In genomic region chr16:68382296-68382718, GRCh38 we compare ENCODE assay signal across 9 cellular contexts.
DNase-seq lines count a peak whose midpoint lies in the region; ATAC-seq and TF ChIP-seq lines count a peak whose summit lies in the region.
"Had no signal": no experiment of that assay in that cellular context is flagged by ENCODE, and none has a peak within 500 bp of the region (broad histone marks: within the 10 kb centered on the region; RNA-seq: fewer than 3 reads in every experiment).

No MANE protein-coding gene starts in this region.

- peak; percentile 14 for TF ChIP-seq CTCF in osteocyte (IDR thresholded peaks at IDR 0.05)

- ATAC-seq in HG02981 (IDR thresholded peaks at IDR 0.05; ENCODE audit: unreplicated experiment) (peak; percentile 35), GM21360 (IDR thresholded peaks at IDR 0.05; ENCODE audit: unreplicated experiment) (no peak), GM19455 (IDR thresholded peaks at IDR 0.05; ENCODE audit: unreplicated experiment) (no peak)
- ATAC-seq in activated naive CD8-positive, alpha-beta T cell treated with anti-CD3 and anti-CD28 coated beads, Interleukin-2, amount 50 U/mL, for 24 hours = peak; percentile 56
- ATAC-seq: psoas muscle had no signal

- H3K27me3 Mint-ChIP-seq in activated naive CD8-positive, alpha-beta T cell treated with anti-CD3 and anti-CD28 coated beads, Interleukin-2, amount 50 U/mL, for 24 hours = no peaks in the 10 kb centered on the region
- peaks cover 10% of the 10 kb centered on the region for H3K27me3 Mint-ChIP-seq in osteocyte (ENCODE audit: unreplicated experiment)

- H3K4me3 Mint-ChIP-seq in activated naive CD8-positive, alpha-beta T cell treated with anti-CD3 and anti-CD28 coated beads, Interleukin-2, amount 50 U/mL, for 24 hours = no peak overlapping the region
- no peak overlapping the region for H3K4me3 Mint-ChIP-seq in osteocyte (ENCODE audit: unreplicated experiment)

- peaks cover 13% of the 10 kb centered on the region for H3K4me1 Mint-ChIP-seq in activated naive CD8-positive, alpha-beta T cell treated with anti-CD3 and anti-CD28 coated beads, Interleukin-2, amount 50 U/mL, for 24 hours
- no peaks in the 10 kb centered on the region for H3K4me1 Mint-ChIP-seq in osteocyte (ENCODE audit: unreplicated experiment)

- H3K27ac Mint-ChIP-seq in activated naive CD8-positive, alpha-beta T cell treated with anti-CD3 and anti-CD28 coated beads, Interleukin-2, amount 50 U/mL, for 24 hours = no peak overlapping the region
- H3K27ac Mint-ChIP-seq in osteocyte (ENCODE audit: unreplicated experiment) = no peak overlapping the region

- no peaks in the 10 kb centered on the region for H3K36me3 Mint-ChIP-seq in activated naive CD8-positive, alpha-beta T cell treated with anti-CD3 and anti-CD28 coated beads, Interleukin-2, amount 50 U/mL, for 24 hours (ENCODE audit: low read depth)
- H3K36me3 Mint-ChIP-seq in osteocyte (ENCODE audit: unreplicated experiment) = no peaks in the 10 kb centered on the region

- DNase-seq in DMS53 (lab: John Stamatoyannopoulos, UW) (peak; percentile 30), DMS53 treated with DMSO at 0.1 percent for 48 hours (lab: John Stamatoyannopoulos, UW; ENCODE audit: unreplicated experiment) (no peak), osteocyte (ENCODE audit: extremely low spot score, unreplicated experiment) (no peak), ureter (ENCODE audit: low spot score) (no peak)
- DNase-seq in activated naive CD8-positive, alpha-beta T cell treated with anti-CD3 and anti-CD28 coated beads, Interleukin-2, amount 50 U/mL, for 24 hours = peak; percentile 30
- DNase-seq: psoas muscle had no signal

- H3K9me3 Mint-ChIP-seq in activated naive CD8-positive, alpha-beta T cell treated with anti-CD3 and anti-CD28 coated beads, Interleukin-2, amount 50 U/mL, for 24 hours = no peaks in the 10 kb centered on the region
- H3K9me3 Mint-ChIP-seq in osteocyte (ENCODE audit: unreplicated experiment) = no peaks in the 10 kb centered on the region

Comparison
In these comparisons a context has a peak if more than half of its experiments do, and no peak if none do; other contexts are left out.
1. DNase-seq: peak in DMS53 (single experiment) and activated naive CD8-positive, alpha-beta T cell treated with anti-CD3 and anti-CD28 coated beads, Interleukin-2, amount 50 U/mL, for 24 hours (single experiment); none in DMS53 treated with DMSO at 0.1 percent for 48 hours (single experiment), osteocyte (single experiment) and ureter (single experiment).
2. ATAC-seq: peak in HG02981 (single experiment) and activated naive CD8-positive, alpha-beta T cell treated with anti-CD3 and anti-CD28 coated beads, Interleukin-2, amount 50 U/mL, for 24 hours (single experiment); none in GM21360 (single experiment) and GM19455 (single experiment).